In the genomic region with DNA sequence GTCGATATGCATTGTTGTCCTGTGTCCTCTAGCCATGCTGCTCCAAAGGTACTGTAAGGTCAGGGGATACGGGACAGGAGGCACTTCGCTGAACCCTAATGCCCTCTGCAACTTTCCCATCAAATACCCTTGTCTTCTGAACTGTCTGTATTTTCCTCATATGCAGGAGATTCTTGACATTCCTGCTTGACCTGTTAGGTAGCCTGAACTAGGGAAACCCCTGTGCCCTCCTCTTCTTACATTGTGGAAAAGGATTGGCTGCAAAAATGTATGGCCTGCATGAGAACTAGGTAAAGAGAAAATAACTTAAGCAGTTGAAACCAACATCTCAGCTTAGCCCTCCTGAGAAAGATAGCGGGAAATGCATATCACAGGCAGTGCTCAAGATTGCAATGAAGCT, we compare ENCODE assay signal across 23 cellular contexts. TPM values are rescaled to one million over a fixed set of nuclear protein-coding genes. Genes with fewer than 3 reads are reported as not detected.
"Had no signal": no experiment of that assay in that cellular context is flagged by ENCODE, and none has a peak within 500 bp of the region (broad histone marks: within the 10 kb centered on the region; RNA-seq: fewer than 3 reads in every experiment).

No MANE protein-coding gene starts in this region.

- DNase-seq: Kasumi-1, MM.1S, NCI-H1092 treated with DMSO at 0.1 percent for 48 hours, NCI-H1436, NCI-H187, NCI-H2029, NCI-H2081 treated with DMSO at 0.1 percent for 48 hours, NCI-H2171, NCI-H226, NCI-H446, NCI-H510A, NCI-H524 treated with DMSO at 0.1 percent for 48 hours, NCI-H69, NCI-H774, SHP77, SK-N-SH, SW 1271, T-cell had no signal

- H3K27ac ChIP-seq: KMS-11, RWPE1 had no signal

- H3K27me3 Mint-ChIP-seq: IgD-negative memory B cell had no signal

- H3K4me3 Mint-ChIP-seq: IgD-negative memory B cell, T-cell had no signal

- H3K36me3 Mint-ChIP-seq: IgD-negative memory B cell, T-cell had no signal

- H3K4me1 Mint-ChIP-seq: IgD-negative memory B cell, T-cell had no signal

- H3K27ac Mint-ChIP-seq: IgD-negative memory B cell, T-cell had no signal

- H3K4me3 ChIP-seq: K562 had no signal

- H3K4me2 ChIP-seq: KMS-11, SK-N-SH had no signal

- H3K9ac ChIP-seq: KMS-11, SK-N-SH had no signal

- H3K9me3 Mint-ChIP-seq: IgD-negative memory B cell, T-cell had no signal

- FAIRE-seq: K562 had no signal

- H3K9me3 ChIP-seq: SK-N-SH had no signal

RNA-seq across cellular contexts. Expression of gene RTL8B, which starts 11.4 kb away (rescaled TPM):
- total RNA-seq: HT1080 had no signal
- polyA plus RNA-seq: IgD-negative memory B cell had no signal

RNA-seq across cellular contexts. Expression of gene SMIM10, which starts 20.1 kb away (rescaled TPM):
- total RNA-seq: HT1080, T-cell had no signal
- polyA plus RNA-seq: IgD-negative memory B cell had no signal
